In genomic region chr11:124739479-124740276, GRCh38 we compare ENCODE assay signal across 8 cellular contexts. TPM values are rescaled to one million over a fixed set of nuclear protein-coding genes. Genes with fewer than 3 reads are reported as not detected.
A peak's percentile ranks its signal among the peaks of the same experiment; 100 is the strongest.
DNase-seq lines count a peak whose midpoint lies in the region; ATAC-seq, FAIRE-seq and TF ChIP-seq lines count a peak whose summit lies in the region.

NRGN (plus strand) TSS chr11:124739942; CDS start chr11:124740085, 143 bp downstream.

- no peak for FAIRE-seq in bronchial epithelial cell (lab: Jason Lieb, UNC)

- H3K4me3 ChIP-seq in ACC112 (ENCODE audit: low read depth, low read length) = peak within 1 kb of the TSS; percentile 75
- peak within 1 kb of the TSS; percentile 72 for H3K4me3 ChIP-seq in WI38 (ENCODE audit: low read depth, low read length)
- H3K4me3 ChIP-seq in bronchial epithelial cell (ENCODE audit: low read depth, low read length) = peak within 1 kb of the TSS; percentile 42
- peak within 1 kb of the TSS; percentile 51 to 79 (median 61) for H3K4me3 ChIP-seq in spleen

- no peaks in the 10 kb centered on the region for H3K9me3 ChIP-seq in spleen

- no peak within 1 kb of the TSS for H3K27ac ChIP-seq in ACC112 (ENCODE audit: low read depth, low read length)
- peak within 1 kb of the TSS in 4 of 8 donors; percentile 32 to 73 (median 52) for H3K27ac ChIP-seq in spleen

- H2AFZ ChIP-seq in ACC112 (ENCODE audit: low read length, unreplicated experiment) = peak within 1 kb of the TSS; percentile 96

- intact Hi-C loops in spleen (cut with DNase I; ENCODE audit: low total_unique reads) = no loop called here

- DNase-seq in NCI-H2171 treated with DMSO at 0.1 percent for 48 hours (lab: John Stamatoyannopoulos, UW) (peak; percentile 79), bronchial epithelial cell (ENCODE audit: low read depth) (peak; percentile 74), inferior parietal cortex (ENCODE audit: extremely low spot score) (peak; percentile 76), spleen (peak; percentile 96)

- H3K4me1 ChIP-seq in ACC112 (ENCODE audit: control insufficient read depth, insufficient read depth, low read length, unreplicated experiment) (peaks cover 11% of the 10 kb centered on the region), spleen (peaks cover 9 to 43% (median 18%) of the 10 kb centered on the region in 6 donors)

- H3K27me3 ChIP-seq in ACC112 (ENCODE audit: insufficient read depth, low read length) (peaks cover 9% of the 10 kb centered on the region), bronchial epithelial cell (ENCODE audit: control insufficient read depth, insufficient read depth, low read length) (no peaks in the 10 kb centered on the region), spleen (replicated peaks in 1 of 7) (peaks cover 0 to 31% (median 0%) of the 10 kb centered on the region in 7 donors)

- TF ChIP-seq CTCF in WI38 (IDR thresholded peaks at IDR 0.05; ENCODE audit: low read depth, low read length) (no peak), bronchial epithelial cell (IDR thresholded peaks at IDR 0.05; ENCODE audit: insufficient read depth, low read length, severe bottlenecking) (no peak), spleen (IDR thresholded peaks at IDR 0.05 in 8 of 11, conservative IDR thresholded peaks at IDR 0.05 in 3 of 11) (peak in 2 of 11 experiments; percentile 17 to 23)

- ATAC-seq in GM18870 (IDR thresholded peaks at IDR 0.05; ENCODE audit: unreplicated experiment) (peak; percentile 80), HG03103 (IDR thresholded peaks at IDR 0.05; ENCODE audit: low read depth, unreplicated experiment) (peak; percentile 98)

- TF ChIP-seq POLR2A in spleen (IDR thresholded peaks at IDR 0.05) = no peak

- H3K36me3 ChIP-seq in ACC112 (ENCODE audit: insufficient read depth, low read length) = no peaks in the 10 kb centered on the region
- H3K36me3 ChIP-seq in bronchial epithelial cell (ENCODE audit: control insufficient read depth, insufficient read depth, low read length) = no peaks in the 10 kb centered on the region
- H3K36me3 ChIP-seq in spleen = no peaks in the 10 kb centered on the region

- H3K79me2 ChIP-seq in ACC112 (ENCODE audit: control insufficient read depth, insufficient read depth, low read length, unreplicated experiment) = no peaks in the 10 kb centered on the region

- 1 to 4% (median 2%) methylated on average over 32 to 59 of the region's 59 CpGs for WGBS in spleen, 5 donors

RNA-seq across cellular contexts. Expression of gene NRGN, which starts in this region (rescaled TPM):
- not detected in 2 replicates for total RNA-seq in bronchial epithelial cell
- total RNA-seq in spleen = 10 to 100 TPM; 29.0 to 61.2 (median 46.5) TPM
- polyA plus RNA-seq in spleen = 10 to 100 TPM; 12.7 to 24.2 (median 15.9) TPM

Comparison
In these comparisons a context has a peak if more than half of its experiments do, and no peak if none do; other contexts are left out.
1. RNA of gene NRGN (total RNA-seq): 29.0 to 61.2 TPM in spleen; not detected in bronchial epithelial cell; every median in the first group is over 10 times any median in the second.
2. Peak in DNase-seq and H3K4me3 ChIP-seq in bronchial epithelial cell; RNA of the gene not detected or under 1 TPM.
3. Peak in every context shown above with its lines, with median percentiles within 50 percentile points of each other: H3K4me3 ChIP-seq and DNase-seq.